ENCODE assay signal across 8 cellular contexts in the genomic region with DNA sequence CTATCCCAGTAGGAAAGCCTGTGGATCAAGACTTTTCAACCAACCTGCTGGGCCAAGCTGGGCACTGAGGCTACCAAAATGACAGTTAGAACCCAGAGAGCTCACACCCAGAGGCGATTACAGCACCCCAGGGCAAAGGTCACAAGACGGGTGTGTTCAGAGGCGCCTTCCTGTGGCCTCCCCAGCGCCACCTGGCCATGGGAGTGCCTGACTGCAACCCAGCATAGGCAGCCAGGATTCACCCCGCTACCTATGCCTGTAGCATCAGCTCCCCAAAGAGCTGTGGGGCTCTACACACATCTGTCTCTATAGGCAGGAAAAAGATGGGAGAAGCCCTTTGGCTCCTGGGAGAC. TPM values are rescaled to one million over a fixed set of nuclear protein-coding genes. Genes with fewer than 3 reads are reported as not detected.
DNase-seq lines count a peak whose midpoint lies in the region; ATAC-seq and TF ChIP-seq lines count a peak whose summit lies in the region.

No MANE protein-coding gene starts in this region.

- no peak for TF ChIP-seq POLR2A in esophagus muscularis mucosa (IDR thresholded peaks at IDR 0.05; ENCODE audit: low read depth)

- H3K4me3 ChIP-seq in mesenchymal stem cell (ENCODE audit: insufficient read depth in 1 of 2, low read depth in 1 of 2, low read length in 2 of 2) = no peak overlapping the region
- no peak overlapping the region for H3K4me3 ChIP-seq in BE2C (ENCODE audit: low read depth, low read length)
- H3K4me3 ChIP-seq in esophagus muscularis mucosa = no peak overlapping the region

- peaks cover 94 to 99% of the 10 kb centered on the region in 2 experiments for H3K36me3 ChIP-seq in mesenchymal stem cell (ENCODE audit: control insufficient read depth in 1 of 2, insufficient read depth in 2 of 2, low read depth in 1 of 2, low read length in 2 of 2)
- peaks cover 12% of the 10 kb centered on the region for H3K36me3 ChIP-seq in BE2C
- H3K36me3 ChIP-seq in esophagus muscularis mucosa = peaks cover 68 to 100% (median 92%) of the 10 kb centered on the region in 4 donors

- H2AFZ ChIP-seq in mesenchymal stem cell (ENCODE audit: low read depth, low read length) = no peak overlapping the region

- H3K18ac ChIP-seq in mesenchymal stem cell (ENCODE audit: low read depth in 1 of 2, low read length in 2 of 2) = no peak overlapping the region

- H3K9ac ChIP-seq in mesenchymal stem cell (ENCODE audit: low read length) = peak overlapping the region; percentile 36

- POLR2A ChIA-PET in WTC11 (lab: Charles Lee) = no interaction called here

- in situ Hi-C loops in ACHN (cut with HindIII; ENCODE audit: low pct_ligation_motif_present, low pct_unique_long_range_greater_than_20kb, low sequenced_read_pairs) = no loop called here

- WGBS in mesenchymal stem cell = 83% methylated on average over 4 of the region's 5 CpGs
- WGBS in esophagus muscularis mucosa = 57% methylated on average over 5 of the region's 5 CpGs

- no peak overlapping the region for H2BK15ac ChIP-seq in mesenchymal stem cell (ENCODE audit: low read depth, poor library complexity, severe bottlenecking)

- no peak overlapping the region for H3K27ac Mint-ChIP-seq in WTC11

- CTCF ChIA-PET in WTC11 (lab: Charles Lee) = interaction anchor here (0.5 to 1.8 kb wide), 28 partner anchors 8 to 134 kb away, joined by 3 to 16 read pairs (median 4); no protein-coding TSS in a partner anchor

- H3K9me3 ChIP-seq in mesenchymal stem cell (ENCODE audit: control insufficient read depth, low read length) = no peaks in the 10 kb centered on the region
- no peaks in the 10 kb centered on the region for H3K9me3 ChIP-seq in BE2C
- H3K9me3 ChIP-seq in esophagus muscularis mucosa = no peaks in the 10 kb centered on the region

- no peak for TF ChIP-seq CTCF in WTC11 (IDR thresholded peaks at IDR 0.05)
- no peak for TF ChIP-seq CTCF in BE2C (IDR thresholded peaks at IDR 0.05; ENCODE audit: low read depth, low read length)
- no peak for TF ChIP-seq CTCF in esophagus muscularis mucosa (IDR thresholded peaks at IDR 0.05)

- H3K79me1 ChIP-seq in mesenchymal stem cell (replicated peaks; ENCODE audit: low read length, poor library complexity, severe bottlenecking) = peaks cover 8% of the 10 kb centered on the region

- H3K27ac ChIP-seq in mesenchymal stem cell (ENCODE audit: low read length, poor library complexity, severe bottlenecking) (no peak overlapping the region), esophagus muscularis mucosa (replicated peaks in 1 of 4) (no peak overlapping the region)

- TF ChIP-seq EP300 in esophagus muscularis mucosa (IDR thresholded peaks at IDR 0.05) = no peak

- H3K14ac ChIP-seq in mesenchymal stem cell (ENCODE audit: low read length in 2 of 2) = no peak overlapping the region

- DNase-seq in ACHN = peak; percentile 33
- DNase-seq in WTC11 (ENCODE audit: low spot score) = peak; percentile 65
- no peak for DNase-seq in mesenchymal stem cell
- DNase-seq in BE2C = no peak
- DNase-seq in esophagus muscularis mucosa (ENCODE audit: extremely low spot score) = no peak
- no peak for DNase-seq in NCI-H446 (lab: John Stamatoyannopoulos, UW)

- H3K4me3 Mint-ChIP-seq in WTC11 = no peak overlapping the region

- no peak overlapping the region for H2BK12ac ChIP-seq in mesenchymal stem cell (ENCODE audit: low read length in 2 of 2)

- intact Hi-C loops in esophagus muscularis mucosa (cut with DNase I) = no loop called here

- no peaks in the 10 kb centered on the region for H3K27me3 Mint-ChIP-seq in WTC11 (ENCODE audit: low read depth)

- no peak overlapping the region for H4K8ac ChIP-seq in mesenchymal stem cell (ENCODE audit: low read length)

- no peak overlapping the region for H3K4ac ChIP-seq in mesenchymal stem cell (ENCODE audit: low read depth in 1 of 2, low read length in 2 of 2)

- H2BK5ac ChIP-seq in mesenchymal stem cell (ENCODE audit: low read depth, low read length, poor library complexity, severe bottlenecking) = no peak overlapping the region

- ATAC-seq in GM18867 (IDR thresholded peaks at IDR 0.05; ENCODE audit: unreplicated experiment) (peak; percentile 92), HG03565 (IDR thresholded peaks at IDR 0.05; ENCODE audit: unreplicated experiment) (peak; percentile 63), WTC11 (peak; percentile 92)

- no peak overlapping the region for H2AK5ac ChIP-seq in mesenchymal stem cell (ENCODE audit: low read length, severe bottlenecking)

- no peak overlapping the region for H3K23ac ChIP-seq in mesenchymal stem cell (ENCODE audit: low read length in 2 of 2)

- H3K36me3 Mint-ChIP-seq in WTC11 = no peaks in the 10 kb centered on the region

- H3K4me2 ChIP-seq in mesenchymal stem cell (ENCODE audit: low read length, poor library complexity, severe bottlenecking) = no peak overlapping the region

- H3K27me3 ChIP-seq in mesenchymal stem cell (ENCODE audit: control insufficient read depth in 1 of 2, insufficient read depth in 1 of 2, low read length in 2 of 2) (no peaks in the 10 kb centered on the region), BE2C (no peaks in the 10 kb centered on the region), esophagus muscularis mucosa (no peaks in the 10 kb centered on the region)

- H2BK120ac ChIP-seq in mesenchymal stem cell (ENCODE audit: low read depth, low read length) = no peak overlapping the region

- H3K9me3 Mint-ChIP-seq in WTC11 = no peaks in the 10 kb centered on the region

- H3K4me1 ChIP-seq in mesenchymal stem cell (ENCODE audit: control insufficient read depth, insufficient read depth, low read depth, low read length) (no peaks in the 10 kb centered on the region), BE2C (no peaks in the 10 kb centered on the region), esophagus muscularis mucosa (no peaks in the 10 kb centered on the region)

- peaks cover 10% of the 10 kb centered on the region for H3K4me1 Mint-ChIP-seq in WTC11

- no peak overlapping the region for H4K91ac ChIP-seq in mesenchymal stem cell (ENCODE audit: low read length)

TF ChIP-seq in WTC11, 78 proteins besides CTCF, POLR2A, EP300 and RAD21:
- no peak for TF ChIP-seq GRHL2 (CRISPR knock-in tag; IDR thresholded peaks at IDR 0.05; ENCODE audit: insufficient replicate concordance, severe bottlenecking)
- 0 out of 2 replicates have a peak, but pooled peaks have one; percentile 18 for TF ChIP-seq GABPB1 (CRISPR knock-in tag; IDR thresholded peaks at IDR 0.05)
- TF ChIP-seq GTF2I (CRISPR knock-in tag; conservative IDR thresholded peaks at IDR 0.05) = no peak
- no peak for TF ChIP-seq ZNF138 (CRISPR knock-in tag; conservative IDR thresholded peaks at IDR 0.05)
- no peak for TF ChIP-seq EMX1 (CRISPR knock-in tag; IDR thresholded peaks at IDR 0.05)
- no peak for TF ChIP-seq ZMAT4 (CRISPR knock-in tag; IDR thresholded peaks at IDR 0.05)
- no peak for TF ChIP-seq USF2 (CRISPR knock-in tag; IDR thresholded peaks at IDR 0.05)

RNA-seq across cellular contexts. Expression of gene PDGFRB, which starts 33.5 kb away (rescaled TPM):
- total RNA-seq in WTC11 (2021) = 5.0 to 7.9 TPM (median 5.1 TPM) in 3 replicates
- 203 TPM for polyA plus RNA-seq in mesenchymal stem cell (2013, experiment 1 of 2)
- 211 TPM for polyA plus RNA-seq in mesenchymal stem cell (2013, experiment 2 of 2)
- 187 TPM for polyA plus RNA-seq in BE2C (2012; ENCODE audit: insufficient read depth, insufficient read length, low read depth)
- 100 to 1,000 TPM in 2 of 4 donors, 10 to 100 TPM in 2; 83.1 to 219 (median 141) TPM for total RNA-seq in esophagus muscularis mucosa

RNA-seq across cellular contexts. Expression of gene CSF1R, which starts 35.8 kb away (rescaled TPM):
- total RNA-seq in WTC11 (2021) (0.07 to 0.20 TPM (median 0.14 TPM) in 3 replicates), esophagus muscularis mucosa (10 to 100 TPM; 24.9 to 51.7 (median 31.5) TPM)
- polyA plus RNA-seq in mesenchymal stem cell (2013, experiment 1 of 2) = 0.06 TPM
- polyA plus RNA-seq in mesenchymal stem cell (2013, experiment 2 of 2) = 0.12 TPM
- 0.69 TPM for polyA plus RNA-seq in BE2C (2012; ENCODE audit: insufficient read depth, insufficient read length, low read depth)

RNA-seq across cellular contexts. Expression of gene CDX1, which starts 44.4 kb away (rescaled TPM):
- total RNA-seq in WTC11 (2021) (0.09 to 0.14 TPM (median 0.13 TPM) in 3 replicates), esophagus muscularis mucosa (under 1 TPM in 1 of 4 donors, not detected in 3; 0.23 TPM)
- polyA plus RNA-seq in mesenchymal stem cell (2013, experiment 1 of 2) = 0.08 TPM
- polyA plus RNA-seq in mesenchymal stem cell (2013, experiment 2 of 2) = 0.03 TPM
- polyA plus RNA-seq in BE2C (2012; ENCODE audit: insufficient read depth, insufficient read length, low read depth) = 3.6 TPM

Comparison
In these comparisons a context has a peak if more than half of its experiments do, and no peak if none do; other contexts are left out.
1. DNase-seq: peak in ACHN (single experiment) and WTC11 (single experiment); none in mesenchymal stem cell (single experiment), BE2C (single experiment), esophagus muscularis mucosa (single experiment) and NCI-H446 (0 of 2).
2. RNA of gene CSF1R, which starts 35.8 kb away (total RNA-seq): 24.9 to 51.7 TPM in esophagus muscularis mucosa; 0.07 to 0.20 TPM in WTC11; every median in the first group is over 10 times any median in the second.
3. Peak in every context shown above with its lines, with median percentiles within 50 percentile points of each other: ATAC-seq.